In the genomic region with DNA sequence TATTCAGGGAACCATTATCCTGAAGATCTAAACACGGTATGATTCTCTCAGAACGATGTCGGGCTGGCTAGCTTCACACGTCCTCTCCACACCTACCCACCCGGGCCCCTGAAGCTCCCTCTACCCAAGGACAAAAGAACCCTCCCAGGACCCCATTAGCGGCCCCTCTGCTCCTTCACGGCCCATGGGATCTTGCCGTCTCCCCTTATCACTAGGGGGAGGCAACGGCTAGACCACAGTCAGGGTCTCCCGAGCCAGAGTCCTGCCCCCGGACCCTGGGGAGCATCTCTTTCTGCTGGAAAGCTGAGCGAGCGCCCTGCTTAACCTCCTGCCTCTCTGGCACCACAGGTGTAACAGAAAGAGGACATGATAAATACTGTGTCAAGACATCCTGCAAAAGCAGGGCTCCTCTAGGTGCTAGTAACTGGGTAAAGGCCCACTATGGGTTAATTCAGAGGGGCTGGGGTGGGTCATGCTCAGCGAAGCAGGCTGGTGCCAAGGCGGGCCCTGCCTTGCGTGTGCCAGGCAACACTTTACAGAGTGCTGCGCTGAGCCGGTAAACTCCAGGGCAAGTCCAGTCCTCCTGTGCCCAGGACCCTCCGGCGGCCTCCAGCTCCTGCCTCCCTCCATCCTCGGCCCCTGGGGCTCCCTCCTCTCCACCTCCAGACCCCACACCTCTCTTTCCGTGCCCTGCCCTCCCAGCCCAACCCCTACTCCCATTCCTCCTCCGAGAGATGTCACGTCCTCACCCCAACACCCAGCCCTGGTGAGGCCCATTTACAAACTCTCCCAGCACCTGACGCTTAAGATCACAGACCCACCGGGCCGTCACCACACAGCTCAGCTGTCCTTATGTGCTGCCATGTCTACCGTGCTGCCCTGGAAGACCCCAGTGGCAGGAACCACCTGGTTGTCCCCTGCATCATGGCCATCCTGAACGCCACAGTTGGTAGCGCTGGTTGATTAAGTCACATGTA, we compare ENCODE assay signal across 2 cellular contexts.
TF ChIP-seq lines count a peak whose summit lies in the region.

No MANE protein-coding gene starts in this region.

TF ChIP-seq in GM12878, 131 proteins besides CTCF, POLR2A, EP300 and RAD21 (continued from another document):
- TF ChIP-seq, protein P1, sequence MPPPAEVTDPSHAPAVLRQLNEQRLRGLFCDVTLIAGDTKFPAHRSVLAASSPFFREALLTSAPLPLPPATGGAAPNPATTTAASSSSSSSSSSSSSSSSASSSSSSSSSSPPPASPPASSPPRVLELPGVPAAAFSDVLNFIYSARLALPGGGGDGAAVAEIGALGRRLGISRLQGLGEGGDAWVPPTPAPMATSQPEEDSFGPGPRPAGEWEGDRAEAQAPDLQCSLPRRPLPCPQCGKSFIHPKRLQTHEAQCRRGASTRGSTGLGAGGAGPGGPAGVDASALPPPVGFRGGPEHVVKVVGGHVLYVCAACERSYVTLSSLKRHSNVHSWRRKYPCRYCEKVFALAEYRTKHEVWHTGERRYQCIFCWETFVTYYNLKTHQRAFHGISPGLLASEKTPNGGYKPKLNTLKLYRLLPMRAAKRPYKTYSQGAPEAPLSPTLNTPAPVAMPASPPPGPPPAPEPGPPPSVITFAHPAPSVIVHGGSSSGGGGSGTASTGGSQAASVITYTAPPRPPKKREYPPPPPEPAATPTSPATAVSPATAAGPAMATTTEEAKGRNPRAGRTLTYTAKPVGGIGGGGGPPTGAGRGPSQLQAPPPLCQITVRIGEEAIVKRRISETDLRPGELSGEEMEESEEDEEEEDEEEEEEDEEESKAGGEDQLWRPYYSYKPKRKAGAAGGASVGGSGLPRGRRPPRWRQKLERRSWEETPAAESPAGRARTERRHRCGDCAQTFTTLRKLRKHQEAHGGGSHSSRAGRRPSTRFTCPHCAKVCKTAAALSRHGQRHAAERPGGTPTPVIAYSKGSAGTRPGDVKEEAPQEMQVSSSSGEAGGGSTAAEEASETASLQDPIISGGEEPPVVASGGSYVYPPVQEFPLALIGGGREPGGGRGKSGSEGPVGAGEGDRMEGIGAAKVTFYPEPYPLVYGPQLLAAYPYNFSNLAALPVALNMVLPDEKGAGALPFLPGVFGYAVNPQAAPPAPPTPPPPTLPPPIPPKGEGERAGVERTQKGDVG (CRISPR knock-in tag; IDR thresholded peaks at IDR 0.05): no peak
- TF ChIP-seq MEF2A (IDR thresholded peaks at IDR 0.05; ENCODE audit: insufficient read depth, low read depth, low read length) (no peak), JUNB (IDR thresholded peaks at IDR 0.05) (no peak), FOXM1 (IDR thresholded peaks at IDR 0.05; ENCODE audit: low read depth, low read length) (no peak)
- TF ChIP-seq, protein P2, sequence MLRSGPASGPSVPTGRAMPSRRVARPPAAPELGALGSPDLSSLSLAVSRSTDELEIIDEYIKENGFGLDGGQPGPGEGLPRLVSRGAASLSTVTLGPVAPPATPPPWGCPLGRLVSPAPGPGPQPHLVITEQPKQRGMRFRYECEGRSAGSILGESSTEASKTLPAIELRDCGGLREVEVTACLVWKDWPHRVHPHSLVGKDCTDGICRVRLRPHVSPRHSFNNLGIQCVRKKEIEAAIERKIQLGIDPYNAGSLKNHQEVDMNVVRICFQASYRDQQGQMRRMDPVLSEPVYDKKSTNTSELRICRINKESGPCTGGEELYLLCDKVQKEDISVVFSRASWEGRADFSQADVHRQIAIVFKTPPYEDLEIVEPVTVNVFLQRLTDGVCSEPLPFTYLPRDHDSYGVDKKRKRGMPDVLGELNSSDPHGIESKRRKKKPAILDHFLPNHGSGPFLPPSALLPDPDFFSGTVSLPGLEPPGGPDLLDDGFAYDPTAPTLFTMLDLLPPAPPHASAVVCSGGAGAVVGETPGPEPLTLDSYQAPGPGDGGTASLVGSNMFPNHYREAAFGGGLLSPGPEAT (IDR thresholded peaks at IDR 0.05; ENCODE audit: low read depth): no peak
- TF ChIP-seq, protein P3, sequence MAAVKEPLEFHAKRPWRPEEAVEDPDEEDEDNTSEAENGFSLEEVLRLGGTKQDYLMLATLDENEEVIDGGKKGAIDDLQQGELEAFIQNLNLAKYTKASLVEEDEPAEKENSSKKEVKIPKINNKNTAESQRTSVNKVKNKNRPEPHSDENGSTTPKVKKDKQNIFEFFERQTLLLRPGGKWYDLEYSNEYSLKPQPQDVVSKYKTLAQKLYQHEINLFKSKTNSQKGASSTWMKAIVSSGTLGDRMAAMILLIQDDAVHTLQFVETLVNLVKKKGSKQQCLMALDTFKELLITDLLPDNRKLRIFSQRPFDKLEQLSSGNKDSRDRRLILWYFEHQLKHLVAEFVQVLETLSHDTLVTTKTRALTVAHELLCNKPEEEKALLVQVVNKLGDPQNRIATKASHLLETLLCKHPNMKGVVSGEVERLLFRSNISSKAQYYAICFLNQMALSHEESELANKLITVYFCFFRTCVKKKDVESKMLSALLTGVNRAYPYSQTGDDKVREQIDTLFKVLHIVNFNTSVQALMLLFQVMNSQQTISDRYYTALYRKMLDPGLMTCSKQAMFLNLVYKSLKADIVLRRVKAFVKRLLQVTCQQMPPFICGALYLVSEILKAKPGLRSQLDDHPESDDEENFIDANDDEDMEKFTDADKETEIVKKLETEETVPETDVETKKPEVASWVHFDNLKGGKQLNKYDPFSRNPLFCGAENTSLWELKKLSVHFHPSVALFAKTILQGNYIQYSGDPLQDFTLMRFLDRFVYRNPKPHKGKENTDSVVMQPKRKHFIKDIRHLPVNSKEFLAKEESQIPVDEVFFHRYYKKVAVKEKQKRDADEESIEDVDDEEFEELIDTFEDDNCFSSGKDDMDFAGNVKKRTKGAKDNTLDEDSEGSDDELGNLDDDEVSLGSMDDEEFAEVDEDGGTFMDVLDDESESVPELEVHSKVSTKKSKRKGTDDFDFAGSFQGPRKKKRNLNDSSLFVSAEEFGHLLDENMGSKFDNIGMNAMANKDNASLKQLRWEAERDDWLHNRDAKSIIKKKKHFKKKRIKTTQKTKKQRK (IDR thresholded peaks at IDR 0.05; ENCODE audit: low read depth, low read length): no peak
- TF ChIP-seq, protein P4, sequence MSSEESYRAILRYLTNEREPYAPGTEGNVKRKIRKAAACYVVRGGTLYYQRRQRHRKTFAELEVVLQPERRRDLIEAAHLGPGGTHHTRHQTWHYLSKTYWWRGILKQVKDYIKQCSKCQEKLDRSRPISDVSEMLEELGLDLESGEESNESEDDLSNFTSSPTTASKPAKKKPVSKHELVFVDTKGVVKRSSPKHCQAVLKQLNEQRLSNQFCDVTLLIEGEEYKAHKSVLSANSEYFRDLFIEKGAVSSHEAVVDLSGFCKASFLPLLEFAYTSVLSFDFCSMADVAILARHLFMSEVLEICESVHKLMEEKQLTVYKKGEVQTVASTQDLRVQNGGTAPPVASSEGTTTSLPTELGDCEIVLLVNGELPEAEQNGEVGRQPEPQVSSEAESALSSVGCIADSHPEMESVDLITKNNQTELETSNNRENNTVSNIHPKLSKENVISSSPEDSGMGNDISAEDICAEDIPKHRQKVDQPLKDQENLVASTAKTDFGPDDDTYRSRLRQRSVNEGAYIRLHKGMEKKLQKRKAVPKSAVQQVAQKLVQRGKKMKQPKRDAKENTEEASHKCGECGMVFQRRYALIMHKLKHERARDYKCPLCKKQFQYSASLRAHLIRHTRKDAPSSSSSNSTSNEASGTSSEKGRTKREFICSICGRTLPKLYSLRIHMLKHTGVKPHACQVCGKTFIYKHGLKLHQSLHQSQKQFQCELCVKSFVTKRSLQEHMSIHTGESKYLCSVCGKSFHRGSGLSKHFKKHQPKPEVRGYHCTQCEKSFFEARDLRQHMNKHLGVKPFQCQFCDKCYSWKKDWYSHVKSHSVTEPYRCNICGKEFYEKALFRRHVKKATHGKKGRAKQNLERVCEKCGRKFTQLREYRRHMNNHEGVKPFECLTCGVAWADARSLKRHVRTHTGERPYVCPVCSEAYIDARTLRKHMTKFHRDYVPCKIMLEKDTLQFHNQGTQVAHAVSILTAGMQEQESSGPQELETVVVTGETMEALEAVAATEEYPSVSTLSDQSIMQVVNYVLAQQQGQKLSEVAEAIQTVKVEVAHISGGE (CRISPR knock-in tag; IDR thresholded peaks at IDR 0.05): no peak

TF ChIP-seq in liver, 16 proteins besides CTCF, POLR2A, EP300 and RAD21:
- TF ChIP-seq JUND (IDR thresholded peaks at IDR 0.05): no peak
- no peak for TF ChIP-seq EGR1 (IDR thresholded peaks at IDR 0.05; ENCODE audit: low read depth in 2 of 2)
- TF ChIP-seq FOXA2 (IDR thresholded peaks at IDR 0.05): no peak
- no peak for TF ChIP-seq YY1 (IDR thresholded peaks at IDR 0.05)
- no peak for TF ChIP-seq HNF4G (IDR thresholded peaks at IDR 0.05)
- TF ChIP-seq, protein P5, sequence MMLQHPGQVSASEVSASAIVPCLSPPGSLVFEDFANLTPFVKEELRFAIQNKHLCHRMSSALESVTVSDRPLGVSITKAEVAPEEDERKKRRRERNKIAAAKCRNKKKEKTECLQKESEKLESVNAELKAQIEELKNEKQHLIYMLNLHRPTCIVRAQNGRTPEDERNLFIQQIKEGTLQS (IDR thresholded peaks at IDR 0.05): no peak
- no peak for TF ChIP-seq HNF4A (conservative IDR thresholded peaks at IDR 0.05)
- TF ChIP-seq, protein P6, sequence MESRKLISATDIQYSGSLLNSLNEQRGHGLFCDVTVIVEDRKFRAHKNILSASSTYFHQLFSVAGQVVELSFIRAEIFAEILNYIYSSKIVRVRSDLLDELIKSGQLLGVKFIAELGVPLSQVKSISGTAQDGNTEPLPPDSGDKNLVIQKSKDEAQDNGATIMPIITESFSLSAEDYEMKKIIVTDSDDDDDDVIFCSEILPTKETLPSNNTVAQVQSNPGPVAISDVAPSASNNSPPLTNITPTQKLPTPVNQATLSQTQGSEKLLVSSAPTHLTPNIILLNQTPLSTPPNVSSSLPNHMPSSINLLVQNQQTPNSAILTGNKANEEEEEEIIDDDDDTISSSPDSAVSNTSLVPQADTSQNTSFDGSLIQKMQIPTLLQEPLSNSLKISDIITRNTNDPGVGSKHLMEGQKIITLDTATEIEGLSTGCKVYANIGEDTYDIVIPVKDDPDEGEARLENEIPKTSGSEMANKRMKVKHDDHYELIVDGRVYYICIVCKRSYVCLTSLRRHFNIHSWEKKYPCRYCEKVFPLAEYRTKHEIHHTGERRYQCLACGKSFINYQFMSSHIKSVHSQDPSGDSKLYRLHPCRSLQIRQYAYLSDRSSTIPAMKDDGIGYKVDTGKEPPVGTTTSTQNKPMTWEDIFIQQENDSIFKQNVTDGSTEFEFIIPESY (IDR thresholded peaks at IDR 0.05): no peak
- TF ChIP-seq, protein P7, sequence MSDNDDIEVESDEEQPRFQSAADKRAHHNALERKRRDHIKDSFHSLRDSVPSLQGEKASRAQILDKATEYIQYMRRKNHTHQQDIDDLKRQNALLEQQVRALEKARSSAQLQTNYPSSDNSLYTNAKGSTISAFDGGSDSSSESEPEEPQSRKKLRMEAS (IDR thresholded peaks at IDR 0.05): no peak
- TF ChIP-seq RXRA (IDR thresholded peaks at IDR 0.05): no peak
- no peak for TF ChIP-seq GABPA (IDR thresholded peaks at IDR 0.05 in 1 of 2, conservative IDR thresholded peaks at IDR 0.05 in 1 of 2)
- no peak for TF ChIP-seq NR2F2 (IDR thresholded peaks at IDR 0.05)
- no peak for TF ChIP-seq SP1 (IDR thresholded peaks at IDR 0.05)
